Comparison of ENCODE assay signal across 15 cellular contexts in the genomic region with DNA sequence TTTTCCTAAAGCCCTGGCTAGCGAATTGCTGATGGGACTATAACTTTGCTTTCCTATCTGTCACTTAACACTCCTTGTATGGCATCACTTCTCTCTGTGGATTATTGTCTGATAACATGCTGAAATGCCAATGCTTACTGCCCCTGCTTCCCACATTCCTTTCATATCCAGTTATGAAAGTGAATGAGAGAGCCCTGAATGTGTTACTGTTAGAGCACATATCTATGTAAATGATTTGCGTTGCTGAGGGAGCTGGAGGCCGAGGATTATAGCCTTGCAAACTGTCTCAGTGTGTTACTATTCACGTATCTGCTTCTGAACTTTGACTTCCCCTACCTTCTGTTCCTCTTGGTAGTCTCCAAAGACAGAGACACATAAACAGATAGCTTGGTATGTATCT.
"Had no signal": no experiment of that assay in that cellular context is flagged by ENCODE, and none has a peak within 500 bp of the region (broad histone marks: within the 10 kb centered on the region; RNA-seq: fewer than 3 reads in every experiment).

No MANE protein-coding gene starts in this region.

- H3K4me1 ChIP-seq: adrenal gland had no signal

- H3K4me3 ChIP-seq: adrenal gland, coronary artery, lung, mucosa of descending colon had no signal

- H3K36me3 ChIP-seq: adrenal gland had no signal

- H3K9me3 ChIP-seq: adrenal gland, mucosa of descending colon had no signal

- DNase-seq: activated CD4-positive, CD25-positive, alpha-beta regulatory T cell treated with anti-CD3 and anti-CD28 coated beads, Interleukin-2, amount 50 U/mL, for 72 hours; adrenal gland; central memory CD4-positive, alpha-beta T cell; foreskin fibroblast; left cardiac atrium; mucosa of descending colon; natural killer cell; posterior cingulate gyrus; stimulated activated naive CD8-positive, alpha-beta T cell treated with anti-CD3 and anti-CD28 coated beads, Interleukin-15, Interleukin-2, amounts not matched to agents 100 U/mL and 50 U/mL, for 24 hours; T-helper 1 cell; T1000 had no signal

- H3K27me3 ChIP-seq: adrenal gland had no signal

- H3K27ac ChIP-seq: adrenal gland, coronary artery had no signal

- ATAC-seq: activated T-helper 17 cell treated with anti-CD3 and anti-CD28 coated beads, Interleukin-2, amount 50 U/mL, for 72 hours; esophagus mucosa; mucosa of descending colon; natural killer cell; stimulated activated naive CD8-positive, alpha-beta T cell treated with anti-CD3 and anti-CD28 coated beads, Interleukin-15, Interleukin-2, amounts not matched to agents 100 U/mL and 50 U/mL, for 24 hours had no signal
